In the genomic region with DNA sequence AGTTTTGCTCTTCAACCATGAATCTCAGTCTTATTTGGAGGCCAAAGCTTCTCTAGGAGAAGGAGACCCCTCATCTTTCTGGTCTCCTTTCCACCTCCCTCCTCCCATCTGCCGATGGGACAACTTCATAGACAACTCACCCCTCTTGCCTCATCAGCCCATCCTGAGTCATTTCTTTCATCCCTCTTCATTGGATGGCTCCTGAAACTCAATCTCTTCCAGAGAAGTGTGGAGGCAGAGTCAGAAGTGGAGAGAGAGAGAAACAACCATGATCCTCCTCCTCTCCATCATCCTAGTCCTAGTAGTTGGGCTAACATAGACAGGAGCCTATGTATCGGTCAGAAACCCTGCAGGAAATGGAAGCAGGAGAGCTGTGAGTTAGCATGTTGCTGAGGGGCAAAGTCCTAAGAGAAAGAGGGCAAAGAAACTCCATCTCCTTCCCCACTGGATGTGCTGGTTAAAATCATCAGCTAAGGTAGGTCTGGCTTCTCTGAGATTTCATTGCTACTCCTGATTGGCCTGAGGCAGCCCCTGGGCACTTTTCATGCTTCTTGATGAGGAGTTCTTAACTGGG, we compare ENCODE assay signal across 1 cellular context.
A peak's percentile ranks its signal among the peaks of the same experiment; 100 is the strongest.
TF ChIP-seq lines count a peak whose summit lies in the region.

No MANE protein-coding gene starts in this region.

TF ChIP-seq in IMR-90, 13 proteins besides CTCF, POLR2A, EP300 and RAD21:
- TF ChIP-seq RCOR1 (IDR thresholded peaks at IDR 0.05; ENCODE audit: insufficient replicate concordance, low read length) (no peak), CEBPB (IDR thresholded peaks at IDR 0.05; ENCODE audit: low read depth, low read length) (0 out of 2 replicates have a peak, but pooled peaks have one; percentile 24), NFE2L2 (IDR thresholded peaks at IDR 0.05; ENCODE audit: low read depth, low read length) (no peak)
